7 cellular contexts compared by ENCODE assay signal in the genomic region with DNA sequence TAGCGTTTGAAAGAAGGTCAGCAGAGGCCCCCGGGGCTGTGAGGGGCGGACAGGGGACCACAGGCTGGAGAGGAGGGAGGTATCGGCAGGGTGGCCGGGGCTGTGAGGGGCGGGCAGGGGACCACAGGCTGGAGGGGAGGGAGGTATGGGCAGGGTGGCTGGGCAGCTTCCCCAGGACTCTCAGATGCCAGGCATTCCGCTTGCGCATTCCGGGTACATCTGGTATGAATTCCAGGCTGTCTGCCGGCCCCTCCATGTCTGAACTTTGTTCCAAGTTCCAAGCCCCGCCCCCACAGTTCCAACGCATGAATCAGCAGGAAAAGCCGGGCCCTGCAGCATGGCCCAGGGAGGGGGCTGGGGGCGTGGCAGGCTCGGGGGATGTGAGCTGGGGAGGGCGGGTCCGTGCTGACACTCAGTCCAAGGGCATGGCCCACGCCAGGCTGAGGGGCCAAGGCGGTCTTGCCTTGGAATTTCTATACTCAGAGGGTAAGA. TPM values are rescaled to one million over a fixed set of nuclear protein-coding genes. Genes with fewer than 3 reads are reported as not detected.
A peak's percentile ranks its signal among the peaks of the same experiment; 100 is the strongest.
DNase-seq lines count a peak whose midpoint lies in the region; ATAC-seq and TF ChIP-seq lines count a peak whose summit lies in the region.

No MANE protein-coding gene starts in this region.

- H3K4me3 ChIP-seq in neutrophil (ENCODE audit: low read depth in 1 of 2, low read length in 1 of 2) = peak overlapping the region; percentile 77 to 91

- peak overlapping the region; percentile 87 for H3K27ac ChIP-seq in adipose tissue (ENCODE audit: low read depth, low read length)
- H3K27ac ChIP-seq in neutrophil = peak overlapping the region; percentile 97

- WGBS in adipose tissue, 3 donors = 4 to 8% (median 5%) methylated on average over 12 to 19 of the region's 19 CpGs

- TF ChIP-seq CTCF in neutrophil (IDR thresholded peaks at IDR 0.05) = no peak

- DNase-seq in ELR (ENCODE audit: low read depth) (peak; percentile 99), NCI-H2171 (lab: John Stamatoyannopoulos, UW) (peak; percentile 87), Right ventricle myocardium superior (peak; percentile 99), NCI-H1930 (lab: John Stamatoyannopoulos, UW) (no peak)

- peak; percentile 56 for ATAC-seq in Right ventricle myocardium superior (ENCODE audit: poor library complexity)
- no peak for ATAC-seq in HG03045 (IDR thresholded peaks at IDR 0.05; ENCODE audit: unreplicated experiment)

- H3K27me3 ChIP-seq in neutrophil = peaks cover 50% of the 10 kb centered on the region

- H3K4me1 ChIP-seq in neutrophil (ENCODE audit: control insufficient read depth in 1 of 2, insufficient read depth in 1 of 2, low read depth in 1 of 2, low read length in 1 of 2) = peaks cover 45 to 56% of the 10 kb centered on the region in 2 experiments

- intact Hi-C loops in Right ventricle myocardium superior (cut with DNase I) = loop anchor here (5.0 kb wide), 1 partner anchor 47 kb away; no protein-coding TSS in a partner anchor

- peaks cover 22% of the 10 kb centered on the region for H3K36me3 ChIP-seq in neutrophil

- no peaks in the 10 kb centered on the region for H3K9me3 ChIP-seq in neutrophil

RNA-seq across cellular contexts. Expression of gene TLCD2, which starts 4.4 kb away (rescaled TPM):
- 10 to 100 TPM in 2 of 3 donors, 1 to 10 TPM in 1; 1.4 to 16.6 (median 15.0) TPM for polyA plus RNA-seq in adipose tissue
- 2.0 TPM for total RNA-seq in Right ventricle myocardium superior

RNA-seq across cellular contexts. Expression of gene WDR81, which starts 10.0 kb away (rescaled TPM):
- 10 to 100 TPM; 11.8 to 24.5 (median 24.0) TPM for polyA plus RNA-seq in adipose tissue
- total RNA-seq in Right ventricle myocardium superior = 8.5 TPM

RNA-seq across cellular contexts. Expression of gene SERPINF2, which starts 28.1 kb away (rescaled TPM):
- 10 to 100 TPM in 2 of 3 donors, 1 to 10 TPM in 1; 8.9 to 15.7 (median 11.9) TPM for polyA plus RNA-seq in adipose tissue
- total RNA-seq in Right ventricle myocardium superior = 0.32 TPM

RNA-seq across cellular contexts. Expression of gene PRPF8, which starts 29.9 kb away (rescaled TPM):
- 10 to 100 TPM; 52.0 to 86.7 (median 67.5) TPM for polyA plus RNA-seq in adipose tissue
- 125 TPM for total RNA-seq in Right ventricle myocardium superior

RNA-seq across cellular contexts. Expression of gene SERPINF1, which starts 47.3 kb away (rescaled TPM):
- polyA plus RNA-seq in adipose tissue = 1,000 to 10,000 TPM in 2 of 3 donors, 100 to 1,000 TPM in 1; 140 to 1,175 (median 1,133) TPM
- 131 TPM for total RNA-seq in Right ventricle myocardium superior

Comparison
In these comparisons a context has a peak if more than half of its experiments do, and no peak if none do; other contexts are left out.
1. DNase-seq: peak in ELR (single experiment), NCI-H2171 (single experiment) and Right ventricle myocardium superior (single experiment); none in NCI-H1930 (0 of 2).